ENCODE assay signal across 26 cellular contexts in genomic region chr12:24223926-24224325, GRCh38.
"Had no signal": no experiment of that assay in that cellular context is flagged by ENCODE, and none has a peak within 500 bp of the region (broad histone marks: within the 10 kb centered on the region; RNA-seq: fewer than 3 reads in every experiment).

No MANE protein-coding gene starts in this region.

- H3K27ac ChIP-seq: cardiac muscle cell, Peyer's patch had no signal

- H3K9me3 ChIP-seq: Peyer's patch had no signal

- H3K4me1 ChIP-seq: Peyer's patch had no signal

- H3K27me3 ChIP-seq: cardiac muscle cell, Peyer's patch had no signal

- H3K4me3 ChIP-seq: cardiac muscle cell, Peyer's patch had no signal

- DNase-seq: activated CD4-positive, alpha-beta T cell treated with anti-CD3 and anti-CD28 coated beads, Interleukin-2, amount 10 ng/mL, durations not matched to agents 24 days and 14 days; activated CD4-positive, alpha-beta T cell treated with anti-CD3 and anti-CD28 coated beads, Interleukin-2, amount 50 U/mL, for 4 hours; activated CD8-positive, alpha-beta T cell treated with anti-CD3 and anti-CD28 coated beads for 36 hours; activated effector memory CD4-positive, alpha-beta T cell treated with anti-CD3 and anti-CD28 coated beads, Interleukin-2, amount 50 U/mL, for 16 hours; activated naive CD4-positive, alpha-beta T cell; activated naive CD4-positive, alpha-beta T cell treated with anti-CD3 and anti-CD28 coated beads, Interleukin-2, amount 50 U/mL, for 16 hours; activated naive CD8-positive, alpha-beta T cell treated with anti-CD3 and anti-CD28 coated beads for 36 hours; activated T-cell treated with anti-CD3 and anti-CD28 coated beads, Interleukin-2, amount 50 U/mL, for 1 hour; activated T-cell treated with anti-CD3 and anti-CD28 coated beads, Interleukin-2, amount 50 U/mL, for 72 hours; amniotic stem cell; aorta; Karpas-422; KBM-7; NCI-H1105; NCI-H1417 treated with DMSO at 0.1 percent for 48 hours; NCI-H1694; NCI-H2029; NCI-H345; NCI-H748 treated with DMSO at 0.1 percent for 48 hours; NK-92 treated with Interleukin-12 subunit alpha and Interleukin-12 subunit beta, amount 100 ng/mL, for 24 hours; PC-3; Peyer's patch; RPMI8226; SHP77 treated with DMSO at 0.1 percent for 48 hours; T1000 had no signal

- H3K36me3 ChIP-seq: cardiac muscle cell, Peyer's patch had no signal
